25 cellular contexts compared by ENCODE assay signal in the genomic region with DNA sequence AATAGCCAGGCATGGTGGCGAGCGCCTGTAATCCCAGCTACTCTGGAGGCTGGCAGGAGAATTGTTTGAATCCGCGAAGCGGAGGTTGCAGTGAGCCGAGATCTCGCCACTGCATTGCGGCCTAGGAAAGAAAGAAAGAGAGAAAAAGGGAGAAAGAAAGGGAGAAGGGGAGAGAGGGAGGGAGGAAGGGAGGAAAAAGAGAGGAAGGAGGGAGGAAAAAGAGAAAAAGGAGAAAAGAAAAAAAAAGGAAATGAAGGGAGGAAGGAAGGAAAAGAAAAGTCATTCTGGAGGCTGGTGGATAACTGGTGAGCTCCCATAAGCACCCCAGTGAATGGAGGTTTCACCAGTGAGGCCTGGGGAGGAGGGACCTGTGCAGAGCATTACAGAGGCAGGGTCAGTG. TPM values are rescaled to one million over a fixed set of nuclear protein-coding genes. Genes with fewer than 3 reads are reported as not detected.
A peak's percentile ranks its signal among the peaks of the same experiment; 100 is the strongest.
DNase-seq lines count a peak whose midpoint lies in the region; ATAC-seq, FAIRE-seq and TF ChIP-seq lines count a peak whose summit lies in the region.
"Had no signal": no experiment of that assay in that cellular context is flagged by ENCODE, and none has a peak within 500 bp of the region (broad histone marks: within the 10 kb centered on the region; RNA-seq: fewer than 3 reads in every experiment).

No MANE protein-coding gene starts in this region.

- ATAC-seq in K562 (no peak), GM21737 (IDR thresholded peaks at IDR 0.05; ENCODE audit: unreplicated experiment) (no peak)
- ATAC-seq: A549 had no signal

- no peaks in the 10 kb centered on the region for H3K4me1 ChIP-seq in K562 (replicated peaks in 1 of 2; ENCODE audit: control insufficient read depth in 2 of 2, insufficient read depth in 2 of 2, low read length in 2 of 2)
- H3K4me1 ChIP-seq in GM23248 (ENCODE audit: insufficient read depth): no peaks in the 10 kb centered on the region
- H3K4me1 ChIP-seq: A549, BE2C, BLaER1 had no signal

- H3K9me3 ChIP-seq in KOPT-K1 (ENCODE audit: insufficient read depth, low read length, poor library complexity, severe bottlenecking) (peaks cover 5% of the 10 kb centered on the region), K562 (replicated peaks; ENCODE audit: control insufficient read depth, insufficient read depth, low read depth, low read length) (no peaks in the 10 kb centered on the region), GM23248 (ENCODE audit: low read depth) (no peaks in the 10 kb centered on the region), MG63 (no peaks in the 10 kb centered on the region)
- H3K9me3 ChIP-seq: BE2C had no signal

- H4K20me1 ChIP-seq in K562 (replicated peaks; ENCODE audit: control insufficient read depth, insufficient read depth, low read length) (no peaks in the 10 kb centered on the region), GM23248 (ENCODE audit: insufficient read depth) (no peaks in the 10 kb centered on the region)
- H4K20me1 ChIP-seq: BLaER1 had no signal

- H3K9ac ChIP-seq in K562 (ENCODE audit: insufficient read depth in 1 of 2, low read depth in 2 of 2, low read length in 2 of 2) (no peak overlapping the region), GM23248 (no peak overlapping the region)
- H3K9ac ChIP-seq: BLaER1 had no signal

- DNase-seq in GM03348 (ENCODE audit: low spot score): peak; percentile 6
- no peak for DNase-seq in K562 (ENCODE audit: extremely low read depth in 1 of 4, low spot score in 3 of 4)
- no peak for DNase-seq in GM23248
- no peak for DNase-seq in MG63
- DNase-seq: BE2C; C1 segment of cervical spinal cord; CD4-positive, alpha-beta memory T cell; CD4-positive, CD25-positive, alpha-beta regulatory T cell; CD8-positive, alpha-beta memory T cell; COR-L47; DMS 273 treated with DMSO at 0.1 percent for 48 hours; DMS153; DMS53; DMS79; DND-41; EL; GDM1 had no signal

- POLR2A ChIA-PET in K562 (lab: Yijun Ruan, JAX): no interaction called here

- no TSS peak for BruUV-seq in K562 (replicated peaks; lab: Mats Ljungman, UMichigan)

- no peaks in the 10 kb centered on the region for H3F3A ChIP-seq in GM23248 (ENCODE audit: insufficient read depth)

- no peak overlapping the region for H2AFZ ChIP-seq in K562 (ENCODE audit: low read depth, low read length)
- no peak overlapping the region for H2AFZ ChIP-seq in GM23248

- TF ChIP-seq CTCF in K562 (IDR thresholded peaks at IDR 0.05 in 2 of 3, conservative IDR thresholded peaks at IDR 0.05 in 1 of 3; ENCODE audit: insufficient read depth in 2 of 3, low read depth in 1 of 3, low read length in 3 of 3): no peak

- no peak for FAIRE-seq in K562 (lab: Jason Lieb, UNC)
- FAIRE-seq: A549, GM12891, GM19239 had no signal

- H3K27ac ChIP-seq in KOPT-K1 (ENCODE audit: low read depth, low read length, poor library complexity, severe bottlenecking): peak overlapping the region; percentile 83
- no peak overlapping the region for H3K27ac ChIP-seq in K562 (ENCODE audit: extremely low read depth, low read depth, low read length)
- no peak overlapping the region for H3K27ac ChIP-seq in GM23248
- H3K27ac ChIP-seq: 22Rv1, A549, BLaER1 had no signal

- in situ Hi-C loops in K562 (cut with MboI): no loop called here
- in situ Hi-C loops in GM23248 (cut with MboI): no loop called here

- H3K36me3 ChIP-seq in KOPT-K1 (ENCODE audit: insufficient read depth, low read length) (no peaks in the 10 kb centered on the region), K562 (ENCODE audit: control insufficient read depth, insufficient read depth, low read length) (no peaks in the 10 kb centered on the region), GM23248 (ENCODE audit: low read depth) (no peaks in the 10 kb centered on the region), MG63 (no peaks in the 10 kb centered on the region)
- H3K36me3 ChIP-seq: BE2C, BLaER1 had no signal

- no peak overlapping the region for H3K4me3 ChIP-seq in K562
- H3K4me3 ChIP-seq in GM23248: no peak overlapping the region
- no peak overlapping the region for H3K4me3 ChIP-seq in MG63
- H3K4me3 ChIP-seq: A549, BLaER1 had no signal

- CTCF ChIA-PET in K562 (lab: Yijun Ruan, JAX; ENCODE audit: low intra/inter-chr PET ratio): no interaction called here

- H3K9me1 ChIP-seq in K562 (ENCODE audit: control insufficient read depth, insufficient read depth, low read length): no peaks in the 10 kb centered on the region

- no peak overlapping the region for H3K4me2 ChIP-seq in K562 (ENCODE audit: insufficient read depth, low read length)
- H3K4me2 ChIP-seq in GM23248 (ENCODE audit: unreplicated experiment): no peak overlapping the region
- H3K4me2 ChIP-seq: A549, BLaER1 had no signal

- 0% methylated on average over 6 of the region's 8 CpGs for WGBS in K562 (ENCODE audit: insufficient coverage, low coverage, missing lambda C conversion rate)
- WGBS in GM23248 (ENCODE audit: low coverage in 1 of 2, low lambda C conversion rate in 2 of 2, missing lambda C conversion rate in 2 of 2), 2 experiments: 87 to 92% methylated on average over 8 of the region's 8 CpGs

- no peaks in the 10 kb centered on the region for H3K9me2 ChIP-seq in GM23248 (ENCODE audit: insufficient read depth)

- H3K79me2 ChIP-seq in K562 (ENCODE audit: control insufficient read depth, insufficient read depth, low read length) (no peaks in the 10 kb centered on the region), GM23248 (ENCODE audit: insufficient read depth) (no peaks in the 10 kb centered on the region)

- H3K27me3 ChIP-seq in K562 (ENCODE audit: control insufficient read depth in 2 of 2, insufficient read depth in 2 of 2, low read length in 2 of 2) (peaks cover 24 to 32% of the 10 kb centered on the region in 2 experiments), GM23248 (replicated peaks; ENCODE audit: insufficient read depth) (peaks cover 79% of the 10 kb centered on the region), MG63 (peaks cover 36% of the 10 kb centered on the region)
- H3K27me3 ChIP-seq: BE2C, BLaER1 had no signal

- TF ChIP-seq EP300 in K562 (IDR thresholded peaks at IDR 0.05; ENCODE audit: low read length): no peak

- intact Hi-C loops in K562 (cut with micrococcal nuclease): no loop called here

- TF ChIP-seq RAD21 in K562 (CRISPR knock-in tag; conservative IDR thresholded peaks at IDR 0.05 in 1 of 2, IDR thresholded peaks at IDR 0.05 in 1 of 2): no peak

- TF ChIP-seq POLR2A in K562 (conservative IDR thresholded peaks at IDR 0.05): no peak

TF ChIP-seq in K562, 482 proteins besides CTCF, POLR2A, EP300 and RAD21:
- TF ChIP-seq, protein P1, sequence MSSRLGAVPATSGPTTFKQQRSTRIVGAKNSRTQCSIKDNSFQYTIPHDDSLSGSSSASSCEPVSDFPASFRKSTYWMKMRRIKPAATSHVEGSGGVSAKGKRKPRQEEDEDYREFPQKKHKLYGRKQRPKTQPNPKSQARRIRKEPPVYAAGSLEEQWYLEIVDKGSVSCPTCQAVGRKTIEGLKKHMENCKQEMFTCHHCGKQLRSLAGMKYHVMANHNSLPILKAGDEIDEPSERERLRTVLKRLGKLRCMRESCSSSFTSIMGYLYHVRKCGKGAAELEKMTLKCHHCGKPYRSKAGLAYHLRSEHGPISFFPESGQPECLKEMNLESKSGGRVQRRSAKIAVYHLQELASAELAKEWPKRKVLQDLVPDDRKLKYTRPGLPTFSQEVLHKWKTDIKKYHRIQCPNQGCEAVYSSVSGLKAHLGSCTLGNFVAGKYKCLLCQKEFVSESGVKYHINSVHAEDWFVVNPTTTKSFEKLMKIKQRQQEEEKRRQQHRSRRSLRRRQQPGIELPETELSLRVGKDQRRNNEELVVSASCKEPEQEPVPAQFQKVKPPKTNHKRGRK (tag; IDR thresholded peaks at IDR 0.05): peak; percentile 51; the same call in 1 of the 2 replicates
- TF ChIP-seq ILF3 (IDR thresholded peaks at IDR 0.05; ENCODE audit: borderline replicate concordance): no peak

RNA-seq across cellular contexts. Expression of a gene that starts 7.6 kb away (rescaled TPM):
- 3.5 and 13.7 TPM in 2 replicates for total RNA-seq in K562 (2011; cell fraction: chromatin; rRNA removed; ENCODE audit: low replicate concordance)
- total RNA-seq in K562 (2011; cell fraction: nucleolus; rRNA removed): 7.3 and 9.6 TPM in 2 replicates
- 8.6 and 10.0 TPM in 2 replicates for total RNA-seq in K562 (2011; cell fraction: nucleoplasm; rRNA removed)
- total RNA-seq in K562 (2014; rRNA removed): 0.94 and 0.95 TPM in 2 replicates
- 0.45 and 0.51 TPM in 2 replicates for total RNA-seq in K562 (2014; rRNA removed; fragmentation: Illumina TruSeq; extraction: Trizol)
- 0.72 and 0.91 TPM in 2 replicates for total RNA-seq in K562 (2015; rRNA removed; fragmentation: Illumina TruSeq; extraction: Trizol)
- total RNA-seq in K562 (2021): 1.4 and 1.8 TPM in 2 replicates
- polyA plus RNA-seq in K562 (2011; rRNA removed): 1.5 and 1.8 TPM in 2 replicates
- polyA plus RNA-seq in K562 (2011; cell fraction: cytosol; rRNA removed): 0.87 and 2.0 TPM in 2 replicates
- 10.0 and 23.5 TPM in 2 replicates for polyA plus RNA-seq in K562 (2011; cell fraction: nucleus; rRNA removed)
- polyA plus RNA-seq in K562 (2012): 0.76 and 1.2 TPM in 2 replicates
- 0.80 and 1.2 TPM in 2 replicates for polyA plus RNA-seq in K562 (2014; fragmentation: Illumina TruSeq; extraction: Trizol)
- under 1 TPM; 0.01 to 0.15 TPM for polyA plus RNA-seq in K562 (2014; fragmentation: Nextera tagmentation; extraction: Ambion mirVana)
- 1.5 and 1.7 TPM in 2 replicates for polyA plus RNA-seq in K562 (2014; rRNA removed)
- polyA minus RNA-seq in K562 (2011; rRNA and poly(A)+ RNA removed): 0.81 and 1.5 TPM in 2 replicates
- 0.67 and 0.91 TPM in 2 replicates for polyA minus RNA-seq in K562 (2011; cell fraction: cytosol; rRNA and poly(A)+ RNA removed)
- polyA minus RNA-seq in K562 (2011; cell fraction: nucleus; rRNA and poly(A)+ RNA removed): 5.6 and 7.9 TPM in 2 replicates
- 0.51 TPM in 1 of 2 replicates, not detected in the other for total RNA-seq in GM23248 (2014; rRNA removed; shearing (Covaris generic))
- polyA plus RNA-seq in GM23248 (2016; fragmentation: Nextera tagmentation; extraction: Ambion mirVana): not detected in 2 replicates
- 0.16 TPM in 1 of 2 replicates, not detected in the other for total RNA-seq in MG63 (2014; rRNA removed; shearing (Covaris generic); ENCODE audit: low replicate concordance)
- total RNA-seq: CD4-positive, alpha-beta memory T cell; CD4-positive, CD25-positive, alpha-beta regulatory T cell had no signal
- polyA plus RNA-seq: CD14-positive monocyte; CD4-positive, alpha-beta memory T cell; CD4-positive, CD25-positive, alpha-beta regulatory T cell; CD8-positive, alpha-beta memory T cell had no signal
